Comparison of ENCODE assay signal across 25 cellular contexts in genomic region chr4:77617203-77617602, GRCh38. TPM values are rescaled to one million over a fixed set of nuclear protein-coding genes. Genes with fewer than 3 reads are reported as not detected.
DNase-seq lines count a peak whose midpoint lies in the region; ATAC-seq, FAIRE-seq and TF ChIP-seq lines count a peak whose summit lies in the region.
"Had no signal": no experiment of that assay in that cellular context is flagged by ENCODE, and none has a peak within 500 bp of the region (broad histone marks: within the 10 kb centered on the region; RNA-seq: fewer than 3 reads in every experiment).

No MANE protein-coding gene starts in this region.

- CTCF ChIA-PET in Calu3 (lab: Charles Lee) = interaction anchor here (0.7 kb wide), 1 partner anchor 225 kb away, joined by 8 read pairs; no protein-coding TSS in a partner anchor

- no peaks in the 10 kb centered on the region for H3K36me3 Mint-ChIP-seq in Calu3 (ENCODE audit: insufficient read depth, unreplicated experiment)
- H3K36me3 Mint-ChIP-seq in activated T-cell treated with anti-CD3 and anti-CD28 coated beads, Interleukin-2, amount 50 U/mL, for 24 hours (ENCODE audit: low read depth) = no peaks in the 10 kb centered on the region
- H3K36me3 Mint-ChIP-seq: activated naive CD4-positive, alpha-beta T cell treated with anti-CD3 and anti-CD28 coated beads, Interleukin-2, amount 50 U/mL, for 72 hours; naive B cell; stimulated activated memory B cell treated with anti-CD40 and anti-IgM and Interleukin-4, amounts not matched to agents 10 μg/mL and 1 μg/mL and 100 μg/mL, for 72 hours had no signal

- no peak overlapping the region for H3K27ac ChIP-seq in keratinocyte (ENCODE audit: control insufficient read depth, insufficient read depth, low read length)
- H3K27ac ChIP-seq: HL-60, testis had no signal

- ATAC-seq in GM21526 (IDR thresholded peaks at IDR 0.05; ENCODE audit: low FRiP score, unreplicated experiment) = no peak
- ATAC-seq: activated naive CD4-positive, alpha-beta T cell treated with anti-CD3 and anti-CD28 coated beads, Interleukin-2, amount 50 U/mL, for 72 hours; sciatic nerve; stimulated activated memory B cell treated with anti-CD40 and anti-IgM and Interleukin-4, amounts not matched to agents 10 μg/mL and 1 μg/mL and 100 μg/mL, for 72 hours; T-helper 17 cell had no signal

- peak; percentile 75 for FAIRE-seq in keratinocyte (lab: Jason Lieb, UNC)
- FAIRE-seq: colon had no signal

- no peaks in the 10 kb centered on the region for H3K9me3 ChIP-seq in keratinocyte (ENCODE audit: control insufficient read depth, low read depth, low read length)
- H3K9me3 ChIP-seq: testis had no signal

- H3K4me3 ChIP-seq in keratinocyte (ENCODE audit: control insufficient read depth in 2 of 3, extremely low read depth in 1 of 3, insufficient read depth in 2 of 3, low read depth in 1 of 3, low read length in 3 of 3) (no peak overlapping the region), H7 (ENCODE audit: insufficient read depth, low read depth, low read length) (no peak overlapping the region)
- H3K4me3 ChIP-seq: testis had no signal

- no peaks in the 10 kb centered on the region for H3K9me1 ChIP-seq in keratinocyte (ENCODE audit: control insufficient read depth, extremely low read depth, insufficient read depth, low read length)

- no peaks in the 10 kb centered on the region for H3K79me2 ChIP-seq in keratinocyte (ENCODE audit: control insufficient read depth, insufficient read depth, low read length)

- H2AFZ ChIP-seq in keratinocyte (ENCODE audit: control insufficient read depth, low read length) = no peak overlapping the region

- H3K4me1 Mint-ChIP-seq in Calu3 (ENCODE audit: low read depth, unreplicated experiment) = peaks cover 19% of the 10 kb centered on the region
- H3K4me1 Mint-ChIP-seq in activated T-cell treated with anti-CD3 and anti-CD28 coated beads, Interleukin-2, amount 50 U/mL, for 24 hours (ENCODE audit: low read depth) = peaks cover 9% of the 10 kb centered on the region

- no peaks in the 10 kb centered on the region for H3K27me3 Mint-ChIP-seq in Calu3 (ENCODE audit: unreplicated experiment)
- H3K27me3 Mint-ChIP-seq in activated T-cell treated with anti-CD3 and anti-CD28 coated beads, Interleukin-2, amount 50 U/mL, for 24 hours = peaks cover 32% of the 10 kb centered on the region

- no peak overlapping the region for H3K9ac ChIP-seq in keratinocyte (ENCODE audit: control insufficient read depth, extremely low read depth, insufficient read depth, low read length)

- intact Hi-C loops in Calu3 (cut with micrococcal nuclease; ENCODE audit: unreplicated experiment) = loop anchor here (5.0 kb wide), 2 partner anchors 150 to 250 kb away; no protein-coding TSS in a partner anchor

- DNase-seq in EL (peak; percentile 39), LoVo (ENCODE audit: low spot score) (peak; percentile 57), amniotic epithelial cell (ENCODE audit: low read depth) (peak; percentile 69), keratinocyte (ENCODE audit: low read depth, low spot score) (no peak), H7 (no peak), Calu3 (no peak)
- no peak for DNase-seq in activated T-cell treated with anti-CD3 and anti-CD28 coated beads, Interleukin-2, amount 50 U/mL, for 24 hours
- DNase-seq: activated CD4-positive, CD25-positive, alpha-beta regulatory T cell; activated CD8-positive, alpha-beta memory T cell treated with anti-CD3 and anti-CD28 coated beads for 24 hours; DND-41; hippocampal formation; KBM-7; naive B cell; NCI-H1417; NCI-H526; T-helper 17 cell; testis had no signal

- no peak overlapping the region for H3K4me3 Mint-ChIP-seq in Calu3 (ENCODE audit: low read depth, unreplicated experiment)
- H3K4me3 Mint-ChIP-seq in activated T-cell treated with anti-CD3 and anti-CD28 coated beads, Interleukin-2, amount 50 U/mL, for 24 hours = no peak overlapping the region
- H3K4me3 Mint-ChIP-seq: naive B cell; stimulated activated memory B cell treated with anti-CD40 and anti-IgM and Interleukin-4, amounts not matched to agents 10 μg/mL and 1 μg/mL and 100 μg/mL, for 72 hours; T-helper 17 cell had no signal

- no peak overlapping the region for H3K27ac Mint-ChIP-seq in Calu3 (ENCODE audit: unreplicated experiment)
- no peak overlapping the region for H3K27ac Mint-ChIP-seq in activated T-cell treated with anti-CD3 and anti-CD28 coated beads, Interleukin-2, amount 50 U/mL, for 24 hours
- H3K27ac Mint-ChIP-seq: activated naive CD4-positive, alpha-beta T cell treated with anti-CD3 and anti-CD28 coated beads, Interleukin-2, amount 50 U/mL, for 72 hours; naive B cell; stimulated activated memory B cell treated with anti-CD40 and anti-IgM and Interleukin-4, amounts not matched to agents 10 μg/mL and 1 μg/mL and 100 μg/mL, for 72 hours; T-helper 17 cell had no signal

- H3K27me3 ChIP-seq in keratinocyte (ENCODE audit: control insufficient read depth, extremely low read depth, insufficient read depth, low read length) (peaks cover 10% of the 10 kb centered on the region), H7 (ENCODE audit: control insufficient read depth, insufficient read depth, low read length) (no peaks in the 10 kb centered on the region)
- H3K27me3 ChIP-seq: testis had no signal

- no peaks in the 10 kb centered on the region for H3K4me1 ChIP-seq in keratinocyte (ENCODE audit: control insufficient read depth, extremely low read depth, insufficient read depth, low read length)
- H3K4me1 ChIP-seq: testis had no signal

- H4K20me1 ChIP-seq in keratinocyte (ENCODE audit: control insufficient read depth, extremely low read depth, insufficient read depth, low read length) = no peaks in the 10 kb centered on the region

- no TSS peak for BruUV-seq in Calu3 (replicated peaks; lab: Mats Ljungman, UMichigan)

- TF ChIP-seq CTCF in keratinocyte (optimal IDR thresholded peaks at IDR 0.05 in 1 of 3, IDR thresholded peaks at IDR 0.05 in 1 of 3, conservative IDR thresholded peaks at IDR 0.05 in 1 of 3; ENCODE audit: extremely low read depth in 1 of 3, insufficient read depth in 2 of 3, low read length in 3 of 3) (no peak), Calu3 (IDR thresholded peaks at IDR 0.05; ENCODE audit: unreplicated experiment) (no peak)

- dilution Hi-C loops in keratinocyte (cut with MboI; ENCODE audit: extremely low pct_ligation_motif_present, low sequenced_read_pairs) = no loop called here

- H3K36me3 ChIP-seq in keratinocyte (ENCODE audit: control insufficient read depth in 2 of 2, extremely low read depth in 1 of 2, insufficient read depth in 2 of 2, low read length in 2 of 2) (no peaks in the 10 kb centered on the region), H7 (replicated peaks; ENCODE audit: control insufficient read depth, insufficient read depth, low read length) (no peaks in the 10 kb centered on the region)

- H3K4me2 ChIP-seq in keratinocyte (ENCODE audit: control insufficient read depth, extremely low read depth, insufficient read depth, low read depth, low read length) = no peak overlapping the region

- no peaks in the 10 kb centered on the region for H3K9me3 Mint-ChIP-seq in Calu3 (ENCODE audit: low read depth, unreplicated experiment)
- H3K9me3 Mint-ChIP-seq in activated T-cell treated with anti-CD3 and anti-CD28 coated beads, Interleukin-2, amount 50 U/mL, for 24 hours = no peaks in the 10 kb centered on the region
- H3K9me3 Mint-ChIP-seq: activated naive CD4-positive, alpha-beta T cell treated with anti-CD3 and anti-CD28 coated beads, Interleukin-2, amount 50 U/mL, for 72 hours; naive B cell; stimulated activated memory B cell treated with anti-CD40 and anti-IgM and Interleukin-4, amounts not matched to agents 10 μg/mL and 1 μg/mL and 100 μg/mL, for 72 hours had no signal

RNA-seq across cellular contexts. Expression of gene CXCL13, which starts 11.6 kb away (rescaled TPM):
- not detected in 3 replicates for polyA plus RNA-seq in keratinocyte
- polyA plus RNA-seq in keratinocyte (2011; ENCODE audit: low read depth) = not detected
- polyA plus RNA-seq in keratinocyte (2011; cell fraction: cytosol; rRNA removed) = not detected in 2 replicates
- polyA plus RNA-seq in keratinocyte (2011; cell fraction: nucleus; rRNA removed) = not detected in 2 replicates
- not detected in 2 replicates for polyA plus RNA-seq in keratinocyte (2012; ENCODE audit: low replicate concordance)
- polyA minus RNA-seq in keratinocyte = not detected in 3 replicates
- not detected for polyA minus RNA-seq in keratinocyte (2011; cell fraction: cytosol; rRNA and poly(A)+ RNA removed)
- polyA minus RNA-seq in keratinocyte (2011; cell fraction: nucleus; rRNA and poly(A)+ RNA removed) = not detected in 2 replicates
- not detected in 2 replicates for total RNA-seq in H7 (2014; rRNA removed; shearing (Covaris generic))
- total RNA-seq in Calu3 (2022) = 0.51 TPM in 1 of 2 replicates, not detected in the other
- total RNA-seq: kidney epithelial cell, osteoblast, sciatic nerve, T-helper 17 cell had no signal

Comparison
In these comparisons a context has a peak if more than half of its experiments do, and no peak if none do; other contexts are left out.
1. DNase-seq: peak in EL (single experiment), LoVo (single experiment) and amniotic epithelial cell (single experiment); none in keratinocyte (single experiment), H7 (single experiment), Calu3 (single experiment) and activated T-cell treated with anti-CD3 and anti-CD28 coated beads, Interleukin-2, amount 50 U/mL, for 24 hours (single experiment).